ENCODE assay signal across 27 cellular contexts in the genomic region with DNA sequence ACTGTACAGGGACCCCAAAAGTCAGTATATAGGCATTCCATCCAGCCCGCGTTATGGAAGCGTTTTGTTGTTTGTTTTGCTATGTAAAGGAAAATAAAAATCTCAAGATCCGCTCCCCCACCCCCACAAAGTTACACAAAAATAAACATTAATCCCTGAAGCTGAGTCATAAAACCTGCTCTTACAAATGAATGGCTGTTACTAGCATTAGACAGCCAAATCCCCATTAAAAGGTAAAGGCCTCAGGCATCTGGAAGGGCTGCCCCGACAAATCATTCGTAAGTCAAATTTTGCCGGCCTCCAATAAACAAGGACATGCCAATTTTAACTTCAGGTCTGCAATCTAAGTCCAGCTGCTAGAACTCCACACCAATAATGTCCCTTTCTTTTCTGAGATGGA.
DNase-seq lines count a peak whose midpoint lies in the region; ATAC-seq and TF ChIP-seq lines count a peak whose summit lies in the region.
"Had no signal": no experiment of that assay in that cellular context is flagged by ENCODE, and none has a peak within 500 bp of the region (broad histone marks: within the 10 kb centered on the region; RNA-seq: fewer than 3 reads in every experiment).

No MANE protein-coding gene starts in this region.

- no peak for TF ChIP-seq CTCF in LNCaP clone FGC (IDR thresholded peaks at IDR 0.05; ENCODE audit: control insufficient read depth, extremely low read depth, insufficient read depth)
- TF ChIP-seq CTCF in RWPE2 (IDR thresholded peaks at IDR 0.05; ENCODE audit: poor library complexity, severe bottlenecking): no peak
- no peak for TF ChIP-seq CTCF in epithelial cell of esophagus (IDR thresholded peaks at IDR 0.05; ENCODE audit: insufficient read depth, low read depth, low read length, missing control alignments)

- no peak overlapping the region for H3K27ac ChIP-seq in RWPE2 (ENCODE audit: poor library complexity, severe bottlenecking)

- no peaks in the 10 kb centered on the region for H3K36me3 ChIP-seq in RWPE2 (ENCODE audit: low read depth)

- no peaks in the 10 kb centered on the region for H3K36me3 Mint-ChIP-seq in activated naive CD8-positive, alpha-beta T cell treated with anti-CD3 and anti-CD28 coated beads for 36 hours
- H3K36me3 Mint-ChIP-seq: CD8-positive, alpha-beta T cell; IgD-negative memory B cell had no signal

- H3K4me3 ChIP-seq in LNCaP clone FGC (ENCODE audit: low read depth, low read length) (no peak overlapping the region), RWPE2 (ENCODE audit: severe bottlenecking) (no peak overlapping the region), epithelial cell of esophagus (ENCODE audit: low read length) (no peak overlapping the region)
- H3K4me3 ChIP-seq: GM12878 had no signal

- H3K27me3 ChIP-seq in RWPE2 (ENCODE audit: insufficient read depth, poor library complexity, severe bottlenecking): no peaks in the 10 kb centered on the region

- H3K4me3 Mint-ChIP-seq in activated naive CD8-positive, alpha-beta T cell treated with anti-CD3 and anti-CD28 coated beads for 36 hours: no peak overlapping the region
- H3K4me3 Mint-ChIP-seq: CD8-positive, alpha-beta T cell; IgD-negative memory B cell had no signal

- no peaks in the 10 kb centered on the region for H3K9me3 Mint-ChIP-seq in activated naive CD8-positive, alpha-beta T cell treated with anti-CD3 and anti-CD28 coated beads for 36 hours
- H3K9me3 Mint-ChIP-seq: CD8-positive, alpha-beta T cell had no signal

- no peaks in the 10 kb centered on the region for H3K4me1 ChIP-seq in RWPE2 (ENCODE audit: insufficient read depth, poor library complexity, severe bottlenecking)
- H3K4me1 ChIP-seq: Caco-2 had no signal

- H3K9me3 ChIP-seq in RWPE2 (ENCODE audit: severe bottlenecking): no peaks in the 10 kb centered on the region
- H3K9me3 ChIP-seq: Caco-2 had no signal

- ATAC-seq in RWPE2 (ENCODE audit: low read depth) (peak; percentile 70), HG03175 (IDR thresholded peaks at IDR 0.05; ENCODE audit: unreplicated experiment) (no peak)
- ATAC-seq: CD8-positive, alpha-beta T cell; GM12878 had no signal

- H3K4me1 Mint-ChIP-seq in activated naive CD8-positive, alpha-beta T cell treated with anti-CD3 and anti-CD28 coated beads for 36 hours: no peaks in the 10 kb centered on the region
- H3K4me1 Mint-ChIP-seq: IgD-negative memory B cell had no signal

- DNase-seq in LNCaP clone FGC (ENCODE audit: low read depth): peak; percentile 52
- DNase-seq in RWPE2 (ENCODE audit: low spot score): no peak
- peak; percentile 13 for DNase-seq in epithelial cell of esophagus (ENCODE audit: low read depth)
- DNase-seq in DMS 273 treated with DMSO at 0.1 percent for 48 hours (lab: John Stamatoyannopoulos, UW): no peak
- no peak for DNase-seq in activated naive CD8-positive, alpha-beta T cell treated with anti-CD3 and anti-CD28 coated beads for 36 hours
- no peak for DNase-seq in NCI-H226
- DNase-seq: C1 segment of cervical spinal cord; Caco-2; CD8-positive, alpha-beta T cell; DMS79; EL; GDM1; GOT3; HCEC 1CT; MV-4-11; NCI-H1105 treated with DMSO at 0.1 percent for 48 hours; NCI-H146; NCI-H2029; NCI-H446 treated with DMSO at 0.1 percent for 48 hours; NCI-H526; NCI-H82; NK-92 treated with Interleukin-12 subunit alpha and Interleukin-12 subunit beta, amount 100 ng/mL, for 24 hours; RPMI8226; SHP77 treated with DMSO at 0.1 percent for 48 hours had no signal

- no peak overlapping the region for H3K27ac Mint-ChIP-seq in activated naive CD8-positive, alpha-beta T cell treated with anti-CD3 and anti-CD28 coated beads for 36 hours
- H3K27ac Mint-ChIP-seq: CD8-positive, alpha-beta T cell; IgD-negative memory B cell had no signal

- peaks cover 6% of the 10 kb centered on the region for H3K27me3 Mint-ChIP-seq in activated naive CD8-positive, alpha-beta T cell treated with anti-CD3 and anti-CD28 coated beads for 36 hours

Comparison
In these comparisons a context has a peak if more than half of its experiments do, and no peak if none do; other contexts are left out.
1. DNase-seq: peak in LNCaP clone FGC (single experiment) and epithelial cell of esophagus (single experiment); none in RWPE2 (single experiment), DMS 273 treated with DMSO at 0.1 percent for 48 hours (single experiment), activated naive CD8-positive, alpha-beta T cell treated with anti-CD3 and anti-CD28 coated beads for 36 hours (single experiment) and NCI-H226 (single experiment).